ENCODE assay signal across 9 cellular contexts in genomic region chr18:49161627-49162026, GRCh38.
DNase-seq lines count a peak whose midpoint lies in the region; ATAC-seq and TF ChIP-seq lines count a peak whose summit lies in the region.
"Had no signal": no experiment of that assay in that cellular context is flagged by ENCODE, and none has a peak within 500 bp of the region (broad histone marks: within the 10 kb centered on the region; RNA-seq: fewer than 3 reads in every experiment).

No MANE protein-coding gene starts in this region.

- H3K4me3 Mint-ChIP-seq in activated naive CD8-positive, alpha-beta T cell treated with anti-CD3 and anti-CD28 coated beads, Interleukin-2, amount 50 U/mL, for 24 hours: no peak overlapping the region
- no peak overlapping the region for H3K4me3 Mint-ChIP-seq in endothelial cell (ENCODE audit: unreplicated experiment)

- H3K36me3 ChIP-seq in tibial artery: peaks cover 0 to 18% (median 10%) of the 10 kb centered on the region in 3 donors
- H3K36me3 ChIP-seq: upper lobe of left lung had no signal

- H3K27ac Mint-ChIP-seq in activated naive CD8-positive, alpha-beta T cell treated with anti-CD3 and anti-CD28 coated beads, Interleukin-2, amount 50 U/mL, for 24 hours: no peak overlapping the region
- H3K27ac Mint-ChIP-seq in endothelial cell (ENCODE audit: unreplicated experiment): no peak overlapping the region

- peak; percentile 16 to 25 (median 22) for DNase-seq in stimulated activated CD4-positive, alpha-beta T cell treated with anti-CD3 and anti-CD28 coated beads, Interleukin-12 subunit alpha, Interleukin-12 subunit beta, amount 100 ng/mL, for 48 hours (ENCODE audit: low read depth in 2 of 3, low spot score in 1 of 3)
- DNase-seq in stimulated activated CD4-positive, alpha-beta T cell treated with anti-CD3 and anti-CD28 coated beads, Interleukin-12 subunit alpha, Interleukin-12 subunit beta, amount 100 ng/mL, for 4 hours: no peak
- DNase-seq in activated naive CD8-positive, alpha-beta T cell treated with anti-CD3 and anti-CD28 coated beads, Interleukin-2, amount 50 U/mL, for 24 hours: no peak
- no peak for DNase-seq in tibial artery
- DNase-seq in endothelial cell (ENCODE audit: low spot score): no peak
- no peak for DNase-seq in NCI-H146 treated with DMSO at 0.1 percent for 48 hours (lab: John Stamatoyannopoulos, UW; ENCODE audit: unreplicated experiment)
- DNase-seq in RKO (ENCODE audit: low spot score): no peak
- DNase-seq: upper lobe of left lung had no signal

- peaks cover 21% of the 10 kb centered on the region for H3K4me1 Mint-ChIP-seq in activated naive CD8-positive, alpha-beta T cell treated with anti-CD3 and anti-CD28 coated beads, Interleukin-2, amount 50 U/mL, for 24 hours
- H3K4me1 Mint-ChIP-seq in endothelial cell (ENCODE audit: unreplicated experiment): no peaks in the 10 kb centered on the region

- no peaks in the 10 kb centered on the region for H3K27me3 ChIP-seq in tibial artery
- H3K27me3 ChIP-seq: upper lobe of left lung had no signal

- peaks cover 0 to 33% (median 7%) of the 10 kb centered on the region in 4 donors for H3K4me1 ChIP-seq in tibial artery
- H3K4me1 ChIP-seq: upper lobe of left lung had no signal

- H3K27ac ChIP-seq in tibial artery: peak overlapping the region; percentile 41 to 59
- H3K27ac ChIP-seq: upper lobe of left lung had no signal

- H3K36me3 Mint-ChIP-seq in activated naive CD8-positive, alpha-beta T cell treated with anti-CD3 and anti-CD28 coated beads, Interleukin-2, amount 50 U/mL, for 24 hours (ENCODE audit: low read depth): peaks cover 46% of the 10 kb centered on the region
- peaks cover 4% of the 10 kb centered on the region for H3K36me3 Mint-ChIP-seq in endothelial cell (ENCODE audit: low read depth, unreplicated experiment)

- no peaks in the 10 kb centered on the region for H3K27me3 Mint-ChIP-seq in activated naive CD8-positive, alpha-beta T cell treated with anti-CD3 and anti-CD28 coated beads, Interleukin-2, amount 50 U/mL, for 24 hours
- H3K27me3 Mint-ChIP-seq in endothelial cell (ENCODE audit: unreplicated experiment): no peaks in the 10 kb centered on the region

- peak; percentile 57 for ATAC-seq in HG03060 (IDR thresholded peaks at IDR 0.05; ENCODE audit: low read depth, unreplicated experiment)
- ATAC-seq in activated naive CD8-positive, alpha-beta T cell treated with anti-CD3 and anti-CD28 coated beads, Interleukin-2, amount 50 U/mL, for 24 hours: peak; percentile 100

- intact Hi-C loops in tibial artery (cut with DNase I; ENCODE audit: low total_unique reads): no loop called here

- no peak for TF ChIP-seq CTCF in tibial artery (IDR thresholded peaks at IDR 0.05)
- TF ChIP-seq CTCF in endothelial cell (IDR thresholded peaks at IDR 0.05; ENCODE audit: unreplicated experiment): no peak

- no peak overlapping the region for H3K4me3 ChIP-seq in tibial artery
- H3K4me3 ChIP-seq: upper lobe of left lung had no signal

- peaks cover 0 to 12% (median 2%) of the 10 kb centered on the region in 3 donors for H3K9me3 ChIP-seq in tibial artery
- H3K9me3 ChIP-seq: upper lobe of left lung had no signal

- H3K9me3 Mint-ChIP-seq in activated naive CD8-positive, alpha-beta T cell treated with anti-CD3 and anti-CD28 coated beads, Interleukin-2, amount 50 U/mL, for 24 hours: peaks cover 22% of the 10 kb centered on the region
- H3K9me3 Mint-ChIP-seq in endothelial cell (ENCODE audit: unreplicated experiment): peaks cover 4% of the 10 kb centered on the region

Comparison
In these comparisons a context has a peak if more than half of its experiments do, and no peak if none do; other contexts are left out.
1. DNase-seq: peak in stimulated activated CD4-positive, alpha-beta T cell treated with anti-CD3 and anti-CD28 coated beads, Interleukin-12 subunit alpha, Interleukin-12 subunit beta, amount 100 ng/mL, for 48 hours (3 of 3); none in stimulated activated CD4-positive, alpha-beta T cell treated with anti-CD3 and anti-CD28 coated beads, Interleukin-12 subunit alpha, Interleukin-12 subunit beta, amount 100 ng/mL, for 4 hours (single experiment), activated naive CD8-positive, alpha-beta T cell treated with anti-CD3 and anti-CD28 coated beads, Interleukin-2, amount 50 U/mL, for 24 hours (single experiment), tibial artery (0 of 2), endothelial cell (single experiment), NCI-H146 treated with DMSO at 0.1 percent for 48 hours (single experiment) and RKO (single experiment).